Comparison of ENCODE assay signal across 17 cellular contexts in genomic region chr11:73327812-73328364, GRCh38. TPM values are rescaled to one million over a fixed set of nuclear protein-coding genes. Genes with fewer than 3 reads are reported as not detected.
DNase-seq lines count a peak whose midpoint lies in the region; ATAC-seq and TF ChIP-seq lines count a peak whose summit lies in the region.
"Had no signal": no experiment of that assay in that cellular context is flagged by ENCODE, and none has a peak within 500 bp of the region (broad histone marks: within the 10 kb centered on the region; RNA-seq: fewer than 3 reads in every experiment).

No MANE protein-coding gene starts in this region.

- no peak overlapping the region for H2AFZ ChIP-seq in neuronal stem cell (ENCODE audit: low read length)

- H2BK12ac ChIP-seq in neuronal stem cell (ENCODE audit: low read length): no peak overlapping the region

- H2BK15ac ChIP-seq in neuronal stem cell (ENCODE audit: low read length): peak overlapping the region; percentile 12

- H3K27me3 ChIP-seq in breast epithelium (no peaks in the 10 kb centered on the region), neuronal stem cell (ENCODE audit: control insufficient read depth in 3 of 3, insufficient read depth in 3 of 3, low read depth in 1 of 3, low read length in 3 of 3) (no peaks in the 10 kb centered on the region), thyroid gland (no peaks in the 10 kb centered on the region)
- H3K27me3 ChIP-seq: BLaER1, pancreas, SJSA1 had no signal

- no peak overlapping the region for H4K91ac ChIP-seq in neuronal stem cell (ENCODE audit: low read depth, low read length, poor library complexity)

- H2BK5ac ChIP-seq in neuronal stem cell (ENCODE audit: low read length): peak overlapping the region; percentile 40

- WGBS in neuronal stem cell (ENCODE audit: extremely low coverage in 2 of 2, insufficient read length in 2 of 2, insufficient replicate concordance in 1 of 2), 2 donors: no CpG with 5 or more reads among the region's 4 CpGs
- WGBS in thyroid gland, 2 donors: 86% methylated on average over 4 of the region's 4 CpGs

- no peak for ATAC-seq in GM21528 (IDR thresholded peaks at IDR 0.05; ENCODE audit: low FRiP score, unreplicated experiment)

- H3K23ac ChIP-seq in neuronal stem cell (ENCODE audit: low read depth, low read length, poor library complexity): no peak overlapping the region

- H3K27ac ChIP-seq in breast epithelium (peak overlapping the region; percentile 41 to 71), neuronal stem cell (replicated peaks; ENCODE audit: low read length) (no peak overlapping the region), thyroid gland (peak overlapping the region in 2 of 3 donors; percentile 23 to 99)
- H3K27ac ChIP-seq: BLaER1, pancreas, SJSA1 had no signal

- no peak overlapping the region for H3K4me3 ChIP-seq in breast epithelium
- H3K4me3 ChIP-seq in neuronal stem cell (ENCODE audit: low read length in 2 of 2): no peak overlapping the region
- H3K4me3 ChIP-seq in thyroid gland (replicated peaks in 1 of 3): no peak overlapping the region
- H3K4me3 ChIP-seq: BLaER1, pancreas, SJSA1 had no signal

- H2AK5ac ChIP-seq in neuronal stem cell (ENCODE audit: low read depth, low read length): peak overlapping the region; percentile 74

- no peak overlapping the region for H3K4ac ChIP-seq in neuronal stem cell (ENCODE audit: low read length)

- no peak overlapping the region for H3K4me2 ChIP-seq in neuronal stem cell (ENCODE audit: insufficient read depth, low read length, poor library complexity, severe bottlenecking)

- H3K18ac ChIP-seq in neuronal stem cell (ENCODE audit: low read length): peak overlapping the region; percentile 45

- DNase-seq in NCI-H82 (lab: John Stamatoyannopoulos, UW) (peak; percentile 78), breast epithelium (ENCODE audit: low spot score in 2 of 2) (no peak), neuronal stem cell (ENCODE audit: low spot score) (no peak), thyroid gland (no peak), NCI-H2196 (lab: John Stamatoyannopoulos, UW; ENCODE audit: unreplicated experiment) (no peak)
- DNase-seq in stimulated activated CD4-positive, alpha-beta T cell treated with anti-CD3 and anti-CD28 coated beads, Interleukin-1b, Interleukin-23, amount 100 ng/mL, for 48 hours: no peak
- DNase-seq: activated CD4-positive, alpha-beta T cell treated with anti-CD3 and anti-CD28 coated beads for 4 hours; activated naive CD4-positive, alpha-beta T cell; DMS 273 treated with DMSO at 0.1 percent for 48 hours; NCI-H1930; NCI-H524; pancreas; stimulated activated CD4-positive, alpha-beta T cell treated with anti-CD3 and anti-CD28 coated beads, Interleukin-12 subunit alpha, Interleukin-12 subunit beta, amount 100 ng/mL, for 4 hours had no signal

- TF ChIP-seq CTCF in breast epithelium (IDR thresholded peaks at IDR 0.05) (no peak), thyroid gland (IDR thresholded peaks at IDR 0.05) (no peak)

- H3K9me3 ChIP-seq in breast epithelium (no peaks in the 10 kb centered on the region), neuronal stem cell (replicated peaks in 1 of 2; ENCODE audit: control insufficient read depth in 2 of 2, insufficient read depth in 1 of 2, low read depth in 1 of 2, low read length in 2 of 2) (no peaks in the 10 kb centered on the region), thyroid gland (no peaks in the 10 kb centered on the region)
- H3K9me3 ChIP-seq: BLaER1, pancreas, SJSA1 had no signal

- intact Hi-C loops in breast epithelium (cut with DNase I; ENCODE audit: low total_unique reads): loop anchor here (1.0 kb wide), 1 partner anchor 40 kb away; no protein-coding TSS in a partner anchor
- intact Hi-C loops in thyroid gland (cut with DNase I): no loop called here

- H3K79me1 ChIP-seq in neuronal stem cell (ENCODE audit: low read depth, low read length): peaks cover 12% of the 10 kb centered on the region

- no peak for TF ChIP-seq POLR2A in breast epithelium (IDR thresholded peaks at IDR 0.05)
- no peak for TF ChIP-seq POLR2A in thyroid gland (IDR thresholded peaks at IDR 0.05)

- no peak overlapping the region for H2BK120ac ChIP-seq in neuronal stem cell (ENCODE audit: low read depth, low read length)

- H3K14ac ChIP-seq in neuronal stem cell (ENCODE audit: low read length): no peak overlapping the region

- H4K8ac ChIP-seq in neuronal stem cell (ENCODE audit: low read depth, low read length): no peak overlapping the region

- H3K4me1 ChIP-seq in breast epithelium (peaks cover 11 to 33% of the 10 kb centered on the region in 2 donors), neuronal stem cell (ENCODE audit: control insufficient read depth in 2 of 2, insufficient read depth in 1 of 2, low read depth in 1 of 2, low read length in 2 of 2) (peaks cover 62 to 65% of the 10 kb centered on the region in 2 donors), thyroid gland (peaks cover 57 to 87% of the 10 kb centered on the region in 2 donors)

- H3K9ac ChIP-seq in neuronal stem cell (ENCODE audit: low read depth, low read length, poor library complexity): peak overlapping the region; percentile 18
- H3K9ac ChIP-seq: BLaER1 had no signal

- H3K36me3 ChIP-seq in breast epithelium (no peaks in the 10 kb centered on the region), neuronal stem cell (replicated peaks in 1 of 2; ENCODE audit: control insufficient read depth in 2 of 2, insufficient read depth in 2 of 2, low read length in 2 of 2) (peaks cover 1 to 30% of the 10 kb centered on the region in 2 donors), thyroid gland (no peaks in the 10 kb centered on the region)
- H3K36me3 ChIP-seq: BLaER1, pancreas had no signal

RNA-seq across cellular contexts. Expression of gene ARHGEF17, which starts 19.8 kb away (rescaled TPM):
- total RNA-seq in breast epithelium: 10 to 100 TPM; 28.8 to 54.7 (median 38.2) TPM
- 40.1 TPM for polyA plus RNA-seq in neuronal stem cell (2013, experiment 1 of 2)
- 38.9 TPM for polyA plus RNA-seq in neuronal stem cell (2013, experiment 2 of 2)
- 100 to 1,000 TPM in 1 of 4 donors, 10 to 100 TPM in 3; 54.0 to 125 (median 61.4) TPM for total RNA-seq in thyroid gland

RNA-seq across cellular contexts. Expression of gene RELT, which starts 48.3 kb away (rescaled TPM):
- 1 to 10 TPM; 2.2 to 3.7 (median 2.3) TPM for total RNA-seq in breast epithelium
- 6.6 TPM for polyA plus RNA-seq in neuronal stem cell (2013, experiment 1 of 2)
- 6.9 TPM for polyA plus RNA-seq in neuronal stem cell (2013, experiment 2 of 2)
- total RNA-seq in thyroid gland: 1 to 10 TPM; 1.6 to 3.5 (median 1.9) TPM

RNA-seq across cellular contexts. Expression of gene P2RY6, which starts 55.8 kb away (rescaled TPM):
- total RNA-seq in breast epithelium: 1 to 10 TPM; 1.6 to 3.4 (median 1.9) TPM
- 0.14 TPM for polyA plus RNA-seq in neuronal stem cell (2013, experiment 1 of 2)
- 0.17 TPM for polyA plus RNA-seq in neuronal stem cell (2013, experiment 2 of 2)
- 1 to 10 TPM in 3 of 4 donors, under 1 TPM in 1; 0.93 to 4.0 (median 2.8) TPM for total RNA-seq in thyroid gland
- total RNA-seq: OCI-LY7, SJSA1 had no signal
